8 cellular contexts compared by ENCODE assay signal in the genomic region with DNA sequence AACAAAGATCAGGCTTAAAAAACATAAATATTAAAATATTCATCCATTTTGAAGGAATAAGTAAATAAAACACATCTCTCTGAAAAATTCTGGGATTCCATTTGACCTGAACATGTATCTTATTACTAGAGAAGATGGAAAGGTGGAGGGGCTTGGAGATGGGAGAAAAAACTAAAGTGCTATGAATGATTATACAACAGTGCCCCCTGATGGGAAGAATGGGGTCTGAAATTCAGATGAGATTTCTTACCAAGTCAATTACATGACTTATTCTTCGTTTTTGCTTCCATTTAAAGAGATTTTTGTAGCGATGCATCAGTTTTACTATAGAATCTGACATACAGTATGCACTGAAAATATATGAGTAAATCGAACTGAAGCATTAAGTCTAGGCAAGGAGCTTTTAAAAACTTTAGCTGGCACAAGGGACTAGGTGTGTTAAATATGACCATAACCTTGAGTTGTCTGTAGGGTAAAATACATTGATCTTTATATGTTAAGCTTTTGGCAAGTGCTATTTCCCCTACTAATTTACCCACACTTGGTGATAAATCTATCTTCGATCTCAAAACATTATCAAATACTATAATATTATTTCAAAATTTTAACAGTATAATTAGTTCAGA.
DNase-seq lines count a peak whose midpoint lies in the region; ATAC-seq and TF ChIP-seq lines count a peak whose summit lies in the region.

No MANE protein-coding gene starts in this region.

- DNase-seq in GM10266 (ENCODE audit: extremely low spot score) (peak; percentile 11), Karpas-422 (peak; percentile 86), glomerular visceral epithelial cell (ENCODE audit: extremely low spot score) (peak; percentile 49)
- DNase-seq in activated T-cell treated with anti-CD3 and anti-CD28 coated beads, Interleukin-2, amount 50 U/mL, for 4 hours, result no peak
- no peak for DNase-seq in activated CD4-positive, alpha-beta T cell treated with anti-CD3 and anti-CD28 coated beads, Interleukin-2, amount 50 U/mL, for 48 hours
- no peak for DNase-seq in activated CD8-positive, alpha-beta memory T cell treated with anti-CD3 and anti-CD28 coated beads, Interleukin-2, amount 10 ng/mL, durations not matched to agents 7 days and 5 days

- peaks cover 4% of the 10 kb centered on the region; the same call in 1 of the 2 replicates for H3K9me3 ChIP-seq in Karpas-422 (ENCODE audit: low read length)

- no peaks in the 10 kb centered on the region for H3K27me3 ChIP-seq in Karpas-422 (ENCODE audit: low read length)

- H3K4me2 ChIP-seq in Karpas-422 (ENCODE audit: low read depth, low read length, poor library complexity, severe bottlenecking), result no peak overlapping the region

- peak; percentile 42 for TF ChIP-seq CTCF in GM10266 (IDR thresholded peaks at IDR 0.05; ENCODE audit: control insufficient read depth, insufficient read depth, low read depth, missing control alignments)

- no peaks in the 10 kb centered on the region for H3K9me2 ChIP-seq in Karpas-422 (replicated peaks; ENCODE audit: insufficient read depth, low read length)

- H4K20me1 ChIP-seq in Karpas-422 (ENCODE audit: insufficient read depth, low read depth, low read length), result no peaks in the 10 kb centered on the region

- H3K4me3 Mint-ChIP-seq in activated T-cell treated with anti-CD3 and anti-CD28 coated beads, Interleukin-2, amount 50 U/mL, for 4 hours, result no peak overlapping the region
- H3K4me3 Mint-ChIP-seq in activated CD8-positive, alpha-beta memory T cell treated with anti-CD3 and anti-CD28 coated beads, Interleukin-2, amount 10 ng/mL, durations not matched to agents 7 days and 5 days, result no peak overlapping the region

- ATAC-seq in SK-N-SH treated with all-trans-retinoic acid at 6 μM for 48 hours, result peak; percentile 63; the same call in 2 of the 3 replicates
- ATAC-seq in activated T-cell treated with anti-CD3 and anti-CD28 coated beads, Interleukin-2, amount 50 U/mL, for 4 hours, result no peak
- ATAC-seq in GM21381 (IDR thresholded peaks at IDR 0.05; ENCODE audit: unreplicated experiment), result no peak
- no peak for ATAC-seq in activated CD8-positive, alpha-beta memory T cell treated with anti-CD3 and anti-CD28 coated beads, Interleukin-2, amount 10 ng/mL, durations not matched to agents 7 days and 5 days

- CTCF ChIA-PET in activated CD8-positive, alpha-beta memory T cell treated with anti-CD3 and anti-CD28 coated beads, Interleukin-2, amount 10 ng/mL, durations not matched to agents 7 days and 5 days (lab: Charles Lee), result no interaction called here

- no peaks in the 10 kb centered on the region for H3K4me1 ChIP-seq in Karpas-422 (ENCODE audit: low read length)

- H3K9ac ChIP-seq in Karpas-422 (ENCODE audit: low read length), result no peak overlapping the region

- H3K4me1 Mint-ChIP-seq in activated T-cell treated with anti-CD3 and anti-CD28 coated beads, Interleukin-2, amount 50 U/mL, for 4 hours (ENCODE audit: low read depth), result no peaks in the 10 kb centered on the region
- no peaks in the 10 kb centered on the region for H3K4me1 Mint-ChIP-seq in activated CD8-positive, alpha-beta memory T cell treated with anti-CD3 and anti-CD28 coated beads, Interleukin-2, amount 10 ng/mL, durations not matched to agents 7 days and 5 days

- H3K36me3 Mint-ChIP-seq in activated T-cell treated with anti-CD3 and anti-CD28 coated beads, Interleukin-2, amount 50 U/mL, for 4 hours (ENCODE audit: insufficient read depth), result no peaks in the 10 kb centered on the region
- H3K36me3 Mint-ChIP-seq in activated CD8-positive, alpha-beta memory T cell treated with anti-CD3 and anti-CD28 coated beads, Interleukin-2, amount 10 ng/mL, durations not matched to agents 7 days and 5 days, result no peaks in the 10 kb centered on the region

- no peak overlapping the region for H3K4me3 ChIP-seq in Karpas-422 (ENCODE audit: low read length)

- no peaks in the 10 kb centered on the region for H3K27me3 Mint-ChIP-seq in activated T-cell treated with anti-CD3 and anti-CD28 coated beads, Interleukin-2, amount 50 U/mL, for 4 hours (ENCODE audit: low read depth)
- H3K27me3 Mint-ChIP-seq in activated CD8-positive, alpha-beta memory T cell treated with anti-CD3 and anti-CD28 coated beads, Interleukin-2, amount 10 ng/mL, durations not matched to agents 7 days and 5 days, result no peaks in the 10 kb centered on the region

- no peak overlapping the region for H3K27ac Mint-ChIP-seq in activated CD8-positive, alpha-beta memory T cell treated with anti-CD3 and anti-CD28 coated beads, Interleukin-2, amount 10 ng/mL, durations not matched to agents 7 days and 5 days

- peaks cover 8% of the 10 kb centered on the region for H3K9me3 Mint-ChIP-seq in activated T-cell treated with anti-CD3 and anti-CD28 coated beads, Interleukin-2, amount 50 U/mL, for 4 hours
- peaks cover 2% of the 10 kb centered on the region for H3K9me3 Mint-ChIP-seq in activated CD8-positive, alpha-beta memory T cell treated with anti-CD3 and anti-CD28 coated beads, Interleukin-2, amount 10 ng/mL, durations not matched to agents 7 days and 5 days (ENCODE audit: low read depth)

- H3K36me3 ChIP-seq in Karpas-422 (ENCODE audit: insufficient read depth, low read length), result no peaks in the 10 kb centered on the region

- H3K27ac ChIP-seq in Karpas-422 (ENCODE audit: low read length), result no peak overlapping the region

- no peaks in the 10 kb centered on the region for H3K79me2 ChIP-seq in Karpas-422 (ENCODE audit: low read length)

- H2AFZ ChIP-seq in Karpas-422 (ENCODE audit: low read length), result no peak overlapping the region

TF ChIP-seq in SK-N-SH treated with all-trans-retinoic acid at 6 μM for 48 hours, 23 proteins besides CTCF, POLR2A, EP300 and RAD21:
- TF ChIP-seq, protein P1, sequence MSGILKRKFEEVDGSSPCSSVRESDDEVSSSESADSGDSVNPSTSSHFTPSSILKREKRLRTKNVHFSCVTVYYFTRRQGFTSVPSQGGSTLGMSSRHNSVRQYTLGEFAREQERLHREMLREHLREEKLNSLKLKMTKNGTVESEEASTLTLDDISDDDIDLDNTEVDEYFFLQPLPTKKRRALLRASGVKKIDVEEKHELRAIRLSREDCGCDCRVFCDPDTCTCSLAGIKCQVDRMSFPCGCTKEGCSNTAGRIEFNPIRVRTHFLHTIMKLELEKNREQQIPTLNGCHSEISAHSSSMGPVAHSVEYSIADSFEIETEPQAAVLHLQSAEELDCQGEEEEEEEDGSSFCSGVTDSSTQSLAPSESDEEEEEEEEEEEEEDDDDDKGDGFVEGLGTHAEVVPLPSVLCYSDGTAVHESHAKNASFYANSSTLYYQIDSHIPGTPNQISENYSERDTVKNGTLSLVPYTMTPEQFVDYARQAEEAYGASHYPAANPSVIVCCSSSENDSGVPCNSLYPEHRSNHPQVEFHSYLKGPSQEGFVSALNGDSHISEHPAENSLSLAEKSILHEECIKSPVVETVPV (CRISPR knock-in tag; IDR thresholded peaks at IDR 0.05), result no peak
- TF ChIP-seq, protein P2, sequence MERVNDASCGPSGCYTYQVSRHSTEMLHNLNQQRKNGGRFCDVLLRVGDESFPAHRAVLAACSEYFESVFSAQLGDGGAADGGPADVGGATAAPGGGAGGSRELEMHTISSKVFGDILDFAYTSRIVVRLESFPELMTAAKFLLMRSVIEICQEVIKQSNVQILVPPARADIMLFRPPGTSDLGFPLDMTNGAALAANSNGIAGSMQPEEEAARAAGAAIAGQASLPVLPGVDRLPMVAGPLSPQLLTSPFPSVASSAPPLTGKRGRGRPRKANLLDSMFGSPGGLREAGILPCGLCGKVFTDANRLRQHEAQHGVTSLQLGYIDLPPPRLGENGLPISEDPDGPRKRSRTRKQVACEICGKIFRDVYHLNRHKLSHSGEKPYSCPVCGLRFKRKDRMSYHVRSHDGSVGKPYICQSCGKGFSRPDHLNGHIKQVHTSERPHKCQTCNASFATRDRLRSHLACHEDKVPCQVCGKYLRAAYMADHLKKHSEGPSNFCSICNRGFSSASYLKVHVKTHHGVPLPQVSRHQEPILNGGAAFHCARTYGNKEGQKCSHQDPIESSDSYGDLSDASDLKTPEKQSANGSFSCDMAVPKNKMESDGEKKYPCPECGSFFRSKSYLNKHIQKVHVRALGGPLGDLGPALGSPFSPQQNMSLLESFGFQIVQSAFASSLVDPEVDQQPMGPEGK (CRISPR knock-in tag; IDR thresholded peaks at IDR 0.05; ENCODE audit: borderline replicate concordance), result no peak

Comparison
In these comparisons a context has a peak if more than half of its experiments do, and no peak if none do; other contexts are left out.
1. DNase-seq: peak in GM10266 (single experiment), Karpas-422 (single experiment) and glomerular visceral epithelial cell (single experiment); none in activated T-cell treated with anti-CD3 and anti-CD28 coated beads, Interleukin-2, amount 50 U/mL, for 4 hours (single experiment), activated CD4-positive, alpha-beta T cell treated with anti-CD3 and anti-CD28 coated beads, Interleukin-2, amount 50 U/mL, for 48 hours (0 of 2) and activated CD8-positive, alpha-beta memory T cell treated with anti-CD3 and anti-CD28 coated beads, Interleukin-2, amount 10 ng/mL, durations not matched to agents 7 days and 5 days (single experiment).